ENCODE assay signal across 8 cellular contexts in genomic region chr10:29634764-29635625, GRCh38. TPM values are rescaled to one million over a fixed set of nuclear protein-coding genes. Genes with fewer than 3 reads are reported as not detected.
DNase-seq lines count a peak whose midpoint lies in the region; ATAC-seq and TF ChIP-seq lines count a peak whose summit lies in the region.

TSS of gene SVIL (minus strand) at chr10:29634971. CDS start at chr10:29555058, 79,913 bp downstream.

- peaks cover 34 to 65% (median 51%) of the 10 kb centered on the region in 4 donors for H3K4me1 Mint-ChIP-seq in CD4-positive, alpha-beta memory T cell
- H3K4me1 Mint-ChIP-seq in dendritic cell treated with granulocyte-macrophage colony-stimulating factor and Interleukin-4, amounts not matched to agents 40 ng/mL and 50 ng/mL, for 4 days (ENCODE audit: low read depth), result peaks cover 63% of the 10 kb centered on the region
- H3K4me1 Mint-ChIP-seq in type B pancreatic cell (ENCODE audit: unreplicated experiment), result peaks cover 43% of the 10 kb centered on the region
- H3K4me1 Mint-ChIP-seq in activated CD8-positive, alpha-beta memory T cell treated with anti-CD3 and anti-CD28 coated beads, Interleukin-2, amount 10 ng/mL, durations not matched to agents 7 days and 5 days, result peaks cover 27% of the 10 kb centered on the region

- TF ChIP-seq CTCF in right lobe of liver (IDR thresholded peaks at IDR 0.05) (no peak), type B pancreatic cell (conservative IDR thresholded peaks at IDR 0.05) (peak; percentile 36)

- H3K36me3 Mint-ChIP-seq in CD4-positive, alpha-beta memory T cell, result peaks cover 2 to 6% of the 10 kb centered on the region in 2 donors
- peaks cover 45% of the 10 kb centered on the region for H3K36me3 Mint-ChIP-seq in dendritic cell treated with granulocyte-macrophage colony-stimulating factor and Interleukin-4, amounts not matched to agents 40 ng/mL and 50 ng/mL, for 4 days (ENCODE audit: low read depth)
- peaks cover 27% of the 10 kb centered on the region for H3K36me3 Mint-ChIP-seq in type B pancreatic cell
- no peaks in the 10 kb centered on the region for H3K36me3 Mint-ChIP-seq in activated CD8-positive, alpha-beta memory T cell treated with anti-CD3 and anti-CD28 coated beads, Interleukin-2, amount 10 ng/mL, durations not matched to agents 7 days and 5 days

- CTCF ChIA-PET in CD4-positive, alpha-beta memory T cell (lab: Charles Lee; ENCODE audit: partially characterized antibody), result interaction anchor here (0.7 to 2.2 kb wide), 7 partner anchors 10 to 101 kb away, joined by 3 to 7 read pairs (median 4); no protein-coding TSS in a partner anchor
- CTCF ChIA-PET in activated CD8-positive, alpha-beta memory T cell treated with anti-CD3 and anti-CD28 coated beads, Interleukin-2, amount 10 ng/mL, durations not matched to agents 7 days and 5 days (lab: Charles Lee), result interaction anchor here (0.6 to 1.4 kb wide), 2 partner anchors 13 to 45 kb away, joined by 4 to 6 read pairs; no protein-coding TSS in a partner anchor

- POLR2A ChIA-PET in CD4-positive, alpha-beta memory T cell (lab: Charles Lee; ENCODE audit: partially characterized antibody), result interaction anchor here (0.7 to 2.7 kb wide), 6 partner anchors 12 to 100 kb away, joined by 3 to 14 read pairs (median 8); no protein-coding TSS in a partner anchor

- DNase-seq in CD4-positive, alpha-beta memory T cell, result no peak
- DNase-seq in HuH-7 (ENCODE audit: low spot score) (peak; percentile 72), right lobe of liver (peak in 1 of 3 donors; percentile 21), type B pancreatic cell (ENCODE audit: extremely low spot score, unreplicated experiment) (no peak)
- no peak for DNase-seq in NK-92 treated with Interleukin-12 subunit alpha and Interleukin-12 subunit beta, amount 100 ng/mL, for 24 hours (lab: John Stamatoyannopoulos, UW)
- no peak for DNase-seq in activated CD8-positive, alpha-beta memory T cell treated with anti-CD3 and anti-CD28 coated beads, Interleukin-2, amount 10 ng/mL, durations not matched to agents 7 days and 5 days

- H3K27me3 Mint-ChIP-seq in CD4-positive, alpha-beta memory T cell, result no peaks in the 10 kb centered on the region
- no peaks in the 10 kb centered on the region for H3K27me3 Mint-ChIP-seq in dendritic cell treated with granulocyte-macrophage colony-stimulating factor and Interleukin-4, amounts not matched to agents 40 ng/mL and 50 ng/mL, for 4 days
- H3K27me3 Mint-ChIP-seq in type B pancreatic cell, result no peaks in the 10 kb centered on the region
- H3K27me3 Mint-ChIP-seq in activated CD8-positive, alpha-beta memory T cell treated with anti-CD3 and anti-CD28 coated beads, Interleukin-2, amount 10 ng/mL, durations not matched to agents 7 days and 5 days, result peaks cover 12% of the 10 kb centered on the region

- H3K27ac Mint-ChIP-seq in CD4-positive, alpha-beta memory T cell, result peak within 1 kb of the TSS; percentile 84 to 97 (median 96)
- H3K27ac Mint-ChIP-seq in dendritic cell treated with granulocyte-macrophage colony-stimulating factor and Interleukin-4, amounts not matched to agents 40 ng/mL and 50 ng/mL, for 4 days, result peak within 1 kb of the TSS; percentile 19
- peak within 1 kb of the TSS; percentile 85 for H3K27ac Mint-ChIP-seq in type B pancreatic cell
- H3K27ac Mint-ChIP-seq in activated CD8-positive, alpha-beta memory T cell treated with anti-CD3 and anti-CD28 coated beads, Interleukin-2, amount 10 ng/mL, durations not matched to agents 7 days and 5 days, result no peak within 1 kb of the TSS

- H3K9me3 Mint-ChIP-seq in CD4-positive, alpha-beta memory T cell, result no peaks in the 10 kb centered on the region
- no peaks in the 10 kb centered on the region for H3K9me3 Mint-ChIP-seq in dendritic cell treated with granulocyte-macrophage colony-stimulating factor and Interleukin-4, amounts not matched to agents 40 ng/mL and 50 ng/mL, for 4 days
- no peaks in the 10 kb centered on the region for H3K9me3 Mint-ChIP-seq in type B pancreatic cell
- no peaks in the 10 kb centered on the region for H3K9me3 Mint-ChIP-seq in activated CD8-positive, alpha-beta memory T cell treated with anti-CD3 and anti-CD28 coated beads, Interleukin-2, amount 10 ng/mL, durations not matched to agents 7 days and 5 days (ENCODE audit: low read depth)

- H3K9me3 ChIP-seq in CD4-positive, alpha-beta memory T cell (ENCODE audit: control insufficient read depth in 1 of 2, low read length in 2 of 2), result no peaks in the 10 kb centered on the region
- H3K9me3 ChIP-seq in right lobe of liver, result no peaks in the 10 kb centered on the region

- ATAC-seq in right lobe of liver, result peak in 2 of 4 donors; percentile 26 to 41
- no peak for ATAC-seq in HG02884 (IDR thresholded peaks at IDR 0.05; ENCODE audit: unreplicated experiment)
- no peak for ATAC-seq in activated CD8-positive, alpha-beta memory T cell treated with anti-CD3 and anti-CD28 coated beads, Interleukin-2, amount 10 ng/mL, durations not matched to agents 7 days and 5 days

- H3K4me3 ChIP-seq in CD4-positive, alpha-beta memory T cell (ENCODE audit: low read length in 2 of 2), result peak within 1 kb of the TSS in 1 of 2 donors; percentile 11
- H3K4me3 ChIP-seq in right lobe of liver, result no peak within 1 kb of the TSS

- H3K4me3 Mint-ChIP-seq in CD4-positive, alpha-beta memory T cell, result peak within 1 kb of the TSS; percentile 68 to 83 (median 74)
- no peak within 1 kb of the TSS for H3K4me3 Mint-ChIP-seq in dendritic cell treated with granulocyte-macrophage colony-stimulating factor and Interleukin-4, amounts not matched to agents 40 ng/mL and 50 ng/mL, for 4 days
- H3K4me3 Mint-ChIP-seq in type B pancreatic cell, result peak within 1 kb of the TSS; percentile 72
- H3K4me3 Mint-ChIP-seq in activated CD8-positive, alpha-beta memory T cell treated with anti-CD3 and anti-CD28 coated beads, Interleukin-2, amount 10 ng/mL, durations not matched to agents 7 days and 5 days, result no peak within 1 kb of the TSS

- no peak for TF ChIP-seq POLR2A in right lobe of liver (IDR thresholded peaks at IDR 0.05)

- 80% methylated on average over 8 of the region's 10 CpGs for WGBS in right lobe of liver (ENCODE audit: insufficient coverage, low coverage, low lambda C conversion rate, missing lambda C conversion rate)

- H3K27me3 ChIP-seq in CD4-positive, alpha-beta memory T cell (ENCODE audit: insufficient read depth, low read length), result no peaks in the 10 kb centered on the region
- no peaks in the 10 kb centered on the region for H3K27me3 ChIP-seq in right lobe of liver

- no peaks in the 10 kb centered on the region for H3K36me3 ChIP-seq in CD4-positive, alpha-beta memory T cell (ENCODE audit: insufficient read depth, low read length)
- no peaks in the 10 kb centered on the region for H3K36me3 ChIP-seq in right lobe of liver

- peaks cover 46% of the 10 kb centered on the region for H3K4me1 ChIP-seq in CD4-positive, alpha-beta memory T cell (ENCODE audit: insufficient read depth, low read length)
- no peaks in the 10 kb centered on the region for H3K4me1 ChIP-seq in right lobe of liver

- peak within 1 kb of the TSS; percentile 67 for H3K27ac ChIP-seq in CD4-positive, alpha-beta memory T cell (ENCODE audit: low read depth, low read length)
- peak within 1 kb of the TSS in 2 of 3 donors; percentile 9 to 13 for H3K27ac ChIP-seq in right lobe of liver

- intact Hi-C loops in CD4-positive, alpha-beta memory T cell (cut with micrococcal nuclease), result loop anchor here (5.0 kb wide), 1 partner anchor 43 kb away; no protein-coding TSS in a partner anchor
- intact Hi-C loops in dendritic cell treated with granulocyte-macrophage colony-stimulating factor and Interleukin-4, amounts not matched to agents 40 ng/mL and 50 ng/mL, for 4 days (cut with micrococcal nuclease), result loop anchor here (10.0 kb wide), 1 partner anchor 100 kb away; no protein-coding TSS in a partner anchor
- intact Hi-C loops in right lobe of liver (cut with DNase I), result no loop called here

RNA-seq across cellular contexts. Expression of gene SVIL, which starts in this region (rescaled TPM):
- 10 to 100 TPM; 25.0 to 31.2 TPM for total RNA-seq in CD4-positive, alpha-beta memory T cell
- polyA plus RNA-seq in CD4-positive, alpha-beta memory T cell, result 10 to 100 TPM in 1 of 2 donors, 1 to 10 TPM in 1; 1.1 to 18.9 TPM
- total RNA-seq in right lobe of liver, result 10 to 100 TPM; 12.3 to 15.1 (median 13.6) TPM
- 171 and 195 TPM in 2 replicates for total RNA-seq in type B pancreatic cell (ENCODE audit: low replicate concordance)
- total RNA-seq in activated CD8-positive, alpha-beta memory T cell treated with anti-CD3 and anti-CD28 coated beads, Interleukin-2, amount 10 ng/mL, durations not matched to agents 7 days and 5 days, result 1 to 10 TPM; 1.0 to 3.7 TPM

Comparison
In these comparisons a context has a peak if more than half of its experiments do, and no peak if none do; other contexts are left out.
1. H3K4me3 Mint-ChIP-seq: peak in CD4-positive, alpha-beta memory T cell (8 of 8) and type B pancreatic cell (single experiment); none in dendritic cell treated with granulocyte-macrophage colony-stimulating factor and Interleukin-4, amounts not matched to agents 40 ng/mL and 50 ng/mL, for 4 days (single experiment) and activated CD8-positive, alpha-beta memory T cell treated with anti-CD3 and anti-CD28 coated beads, Interleukin-2, amount 10 ng/mL, durations not matched to agents 7 days and 5 days (single experiment).
2. intact Hi-C loops: an anchor here in CD4-positive, alpha-beta memory T cell (5.0 kb wide) and dendritic cell treated with granulocyte-macrophage colony-stimulating factor and Interleukin-4, amounts not matched to agents 40 ng/mL and 50 ng/mL, for 4 days (10.0 kb wide); none called in right lobe of liver.